In genomic region chr7:26673858-26674257, GRCh38 we compare ENCODE assay signal across 2 cellular contexts.
TF ChIP-seq lines count a peak whose summit lies in the region.

No MANE protein-coding gene starts in this region.

TF ChIP-seq in IMR-90, 13 proteins besides CTCF, POLR2A, EP300 and RAD21:
- TF ChIP-seq CHD1 (IDR thresholded peaks at IDR 0.05; ENCODE audit: low read depth, low read length) (no peak), MAFK (IDR thresholded peaks at IDR 0.05; ENCODE audit: low read depth, low read length) (peak; percentile 90)

TF ChIP-seq in K562, 482 proteins besides CTCF, POLR2A, EP300 and RAD21:
- TF ChIP-seq C11orf30 (IDR thresholded peaks at IDR 0.05; ENCODE audit: low read depth) (peak; percentile 77), ZNF316 (IDR thresholded peaks at IDR 0.05) (peak; percentile 92), ZBTB11 (CRISPR knock-in tag; IDR thresholded peaks at IDR 0.05) (no peak), MAFG (tag; conservative IDR thresholded peaks at IDR 0.05) (peak; percentile 84), MAFF (IDR thresholded peaks at IDR 0.05; ENCODE audit: low read length) (peak; percentile 73), ZNF165 (CRISPR knock-in tag; IDR thresholded peaks at IDR 0.05; ENCODE audit: borderline replicate concordance) (no peak), MAFK (IDR thresholded peaks at IDR 0.05; ENCODE audit: low read length) (peak; percentile 75)
